7 cellular contexts compared by ENCODE assay signal in genomic region chr22:46501265-46501664, GRCh38. TPM values are rescaled to one million over a fixed set of nuclear protein-coding genes. Genes with fewer than 3 reads are reported as not detected.
DNase-seq lines count a peak whose midpoint lies in the region; FAIRE-seq and TF ChIP-seq lines count a peak whose summit lies in the region.
"Not testable (repeated sequence)": the region's sequence is repeated elsewhere in the genome, so short reads cannot be mapped to it uniquely, and the experiment has no call there.

No MANE protein-coding gene starts in this region.

- not testable (repeated sequence) for H3K36me3 Mint-ChIP-seq in brain

- not testable (repeated sequence) for H3K9me3 Mint-ChIP-seq in brain

- H3K9me1 ChIP-seq in endothelial cell of umbilical vein (replicated peaks; ENCODE audit: control insufficient read depth, extremely low read depth, insufficient read depth, low read length): not testable (repeated sequence)

- not testable (repeated sequence) for H3K36me3 ChIP-seq in BLaER1; HEK293 (ENCODE audit: control insufficient read depth in 2 of 2, insufficient read depth in 1 of 2, low read length in 2 of 2); endothelial cell of umbilical vein (ENCODE audit: control insufficient read depth in 2 of 2, extremely low read depth in 1 of 2, insufficient read depth in 2 of 2, low read length in 2 of 2); mesendoderm (ENCODE audit: control insufficient read depth, insufficient read depth, low read length); osteoblast (ENCODE audit: insufficient read depth, low read length)

- H4K8ac ChIP-seq in mesendoderm (ENCODE audit: low read depth, low read length): not testable (repeated sequence)

- BruUV-seq in endothelial cell of umbilical vein (replicated peaks; lab: Mats Ljungman, UMichigan): not testable (repeated sequence)

- not testable (repeated sequence) for H3K4ac ChIP-seq in mesendoderm (ENCODE audit: low read depth, low read length)

- not testable (repeated sequence) for H3K18ac ChIP-seq in mesendoderm (ENCODE audit: low read length)

- POLR2A ChIA-PET in HEK293 (lab: Yijun Ruan, JAX); RWPE1 (lab: Yijun Ruan, JAX; ENCODE audit: low non-redundant PET); endothelial cell of umbilical vein (lab: Charles Lee): not testable (repeated sequence)

- H4K5ac ChIP-seq in mesendoderm (ENCODE audit: low read length): not testable (repeated sequence)

- not testable (repeated sequence) for FAIRE-seq in endothelial cell of umbilical vein (lab: Jason Lieb, UNC)

- not testable (repeated sequence) for H2BK15ac ChIP-seq in mesendoderm (replicated peaks; ENCODE audit: low read depth)

- dilution Hi-C loops in endothelial cell of umbilical vein (cut with MboI; ENCODE audit: extremely low pct_ligation_motif_present, low sequenced_read_pairs): not testable (repeated sequence)

- H3K27ac ChIP-seq in BLaER1; HEK293 (ENCODE audit: extremely low read depth, low read depth, low read length); mesendoderm (ENCODE audit: low read depth, low read length); osteoblast (ENCODE audit: low read depth, low read length): not testable (repeated sequence)
- H3K27ac ChIP-seq in RWPE1 (peak overlapping the region; percentile 86), endothelial cell of umbilical vein (ENCODE audit: insufficient read depth, low read depth, low read length) (peak overlapping the region; percentile 40)

- H4K20me1 ChIP-seq in BLaER1; endothelial cell of umbilical vein (replicated peaks; ENCODE audit: control insufficient read depth, extremely low read depth, insufficient read depth, low read length); osteoblast (ENCODE audit: insufficient read depth, low read length): not testable (repeated sequence)

- H2AK5ac ChIP-seq in mesendoderm (ENCODE audit: low read length): not testable (repeated sequence)

- CTCF ChIA-PET in HEK293 (lab: Yijun Ruan, JAX): interaction anchor here (0.6 kb wide), 1 partner anchor 133 kb away, joined by 3 read pairs; no protein-coding TSS in a partner anchor
- CTCF ChIA-PET in RWPE1 (lab: Yijun Ruan, JAX): not testable (repeated sequence)
- CTCF ChIA-PET in endothelial cell of umbilical vein (lab: Charles Lee): interaction anchor here (1.5 to 2.3 kb wide), 3 partner anchors 41 to 134 kb away, joined by 3 to 7 read pairs (median 5); no protein-coding TSS in a partner anchor

- H3K4me2 ChIP-seq in BLaER1 (peak overlapping the region; percentile 82), endothelial cell of umbilical vein (ENCODE audit: insufficient read depth, low read length) (peak overlapping the region; percentile 50), osteoblast (ENCODE audit: insufficient read depth, low read length) (peak overlapping the region; percentile 29)
- H3K4me2 ChIP-seq in mesendoderm (ENCODE audit: low read length): not testable (repeated sequence)

- not testable (repeated sequence) for DNase-seq in RWPE1 (ENCODE audit: low spot score); endothelial cell of umbilical vein (ENCODE audit: low read depth, low spot score); mesendoderm; osteoblast (ENCODE audit: insufficient read length, low spot score, missing footprints)

- not testable (repeated sequence) for H3K9me3 ChIP-seq in BLaER1; HEK293 (ENCODE audit: control insufficient read depth, insufficient read depth, low read depth, low read length); endothelial cell of umbilical vein (replicated peaks; ENCODE audit: control insufficient read depth, insufficient read depth, low read length); osteoblast (ENCODE audit: low read depth, low read length)

- intact Hi-C loops in endothelial cell of umbilical vein (cut with micrococcal nuclease): not testable (repeated sequence)

- peak overlapping the region; percentile 83 to 95 (median 87) for H3K27ac Mint-ChIP-seq in brain

- H3K4me3 Mint-ChIP-seq in brain: peak overlapping the region in 3 of 5 experiments; percentile 15 to 59 (median 36)

- H3K23ac ChIP-seq in mesendoderm (ENCODE audit: low read length): not testable (repeated sequence)

- H2BK120ac ChIP-seq in mesendoderm (ENCODE audit: low read depth, low read length): not testable (repeated sequence)

- H3K4me3 ChIP-seq in BLaER1; HEK293 (ENCODE audit: low read depth, low read length); endothelial cell of umbilical vein (replicated peaks in 1 of 3; ENCODE audit: insufficient read depth in 1 of 3, low read depth in 1 of 3, low read length in 3 of 3); mesendoderm (ENCODE audit: low read length); osteoblast (ENCODE audit: insufficient read depth, low read length): not testable (repeated sequence)

- not testable (repeated sequence) for H3K27me3 Mint-ChIP-seq in brain

- H2BK5ac ChIP-seq in mesendoderm (ENCODE audit: low read length): not testable (repeated sequence)

- not testable (repeated sequence) for TF ChIP-seq POLR2A in endothelial cell of umbilical vein (IDR thresholded peaks at IDR 0.05; ENCODE audit: low read depth, low read length)

- not testable (repeated sequence) for H3K9ac ChIP-seq in BLaER1; mesendoderm (ENCODE audit: low read length)
- peak overlapping the region; percentile 9 for H3K9ac ChIP-seq in endothelial cell of umbilical vein (replicated peaks; ENCODE audit: extremely low read depth, insufficient read depth, low read length)

- peaks cover 90% of the 10 kb centered on the region for H3K4me1 ChIP-seq in BLaER1
- H3K4me1 ChIP-seq in HEK293 (ENCODE audit: control insufficient read depth, insufficient read depth, low read length); endothelial cell of umbilical vein (ENCODE audit: control insufficient read depth, extremely low read depth, insufficient read depth, low read length); mesendoderm (ENCODE audit: control insufficient read depth, low read depth, low read length); osteoblast (ENCODE audit: insufficient read depth, low read length): not testable (repeated sequence)

- no CpG with 5 or more reads among the region's 12 CpGs for WGBS in mesendoderm (ENCODE audit: extremely low coverage, insufficient coverage, low lambda C conversion rate)

- H2AFZ ChIP-seq in endothelial cell of umbilical vein (ENCODE audit: low read depth, low read length): peak overlapping the region; percentile 67
- H2AFZ ChIP-seq in osteoblast (ENCODE audit: low read length): not testable (repeated sequence)

- TF ChIP-seq CTCF in HEK293 (tag by site-specific recombination; IDR thresholded peaks at IDR 0.05); RWPE1 (conservative IDR thresholded peaks at IDR 0.05; ENCODE audit: low read depth); brain (conservative IDR thresholded peaks at IDR 0.05); endothelial cell of umbilical vein (IDR thresholded peaks at IDR 0.05; ENCODE audit: extremely low read depth in 1 of 2, insufficient read depth in 1 of 2, low read depth in 1 of 2, low read length in 2 of 2); osteoblast (IDR thresholded peaks at IDR 0.05; ENCODE audit: extremely low read depth, low read depth, low read length): not testable (repeated sequence)

- H3K56ac ChIP-seq in mesendoderm (ENCODE audit: low read length): peak overlapping the region; percentile 31

- H3K79me1 ChIP-seq in mesendoderm (ENCODE audit: low read length): not testable (repeated sequence)

- peaks cover 69% of the 10 kb centered on the region for H3K4me1 Mint-ChIP-seq in brain

- not testable (repeated sequence) for H3K79me2 ChIP-seq in endothelial cell of umbilical vein (ENCODE audit: control insufficient read depth, insufficient read depth, low read length); mesendoderm (ENCODE audit: control insufficient read depth, insufficient read depth, low read length); osteoblast (ENCODE audit: insufficient read depth, low read length)

- H3K27me3 ChIP-seq in BLaER1; endothelial cell of umbilical vein (ENCODE audit: control insufficient read depth in 2 of 2, insufficient read depth in 2 of 2, low read length in 2 of 2); mesendoderm (ENCODE audit: insufficient read depth, low read length, poor library complexity); osteoblast (ENCODE audit: insufficient read depth, low read length): not testable (repeated sequence)

TF ChIP-seq in HEK293, 187 proteins besides CTCF, POLR2A, EP300 and RAD21:
- TF ChIP-seq ZNF121 (tag by site-specific recombination; IDR thresholded peaks at IDR 0.05): 0 out of 2 replicates have a peak, but pooled peaks have one; percentile 23
TF ChIP-seq in HEK293: peak in this region for 1; not testable (repeated sequence) for 186.

RNA-seq across cellular contexts. Expression of gene CELSR1, which starts 36.2 kb away (rescaled TPM):
- polyA plus RNA-seq in brain (ENCODE audit: insufficient read depth, low read depth, low replicate concordance) (1.5 TPM), endothelial cell of umbilical vein (5.4 and 5.7 TPM in 2 replicates)
- total RNA-seq in endothelial cell of umbilical vein (2.1 and 3.7 TPM in 2 replicates), osteoblast (2.7 and 3.6 TPM in 2 replicates)
- 3.0 and 3.6 TPM in 2 replicates for polyA plus RNA-seq in endothelial cell of umbilical vein (2011; cell fraction: cytosol; rRNA removed)
- 5.5 and 6.0 TPM in 2 replicates for polyA plus RNA-seq in endothelial cell of umbilical vein (2011; cell fraction: nucleus; rRNA removed)
- 2.2 and 7.6 TPM in 2 replicates for polyA plus RNA-seq in endothelial cell of umbilical vein (2012)
- polyA minus RNA-seq in endothelial cell of umbilical vein: 9.8 and 15.1 TPM in 2 replicates
- polyA minus RNA-seq in endothelial cell of umbilical vein (2011; cell fraction: cytosol; rRNA and poly(A)+ RNA removed): 13.2 TPM
- polyA minus RNA-seq in endothelial cell of umbilical vein (2011; cell fraction: nucleus; rRNA and poly(A)+ RNA removed): 9.8 and 15.1 TPM in 2 replicates
- polyA plus RNA-seq in mesendoderm (2013, experiment 1 of 2): 4.0 TPM
- 4.0 TPM for polyA plus RNA-seq in mesendoderm (2013, experiment 2 of 2)
